Comparison of ENCODE assay signal across 1 cellular context in the genomic region with DNA sequence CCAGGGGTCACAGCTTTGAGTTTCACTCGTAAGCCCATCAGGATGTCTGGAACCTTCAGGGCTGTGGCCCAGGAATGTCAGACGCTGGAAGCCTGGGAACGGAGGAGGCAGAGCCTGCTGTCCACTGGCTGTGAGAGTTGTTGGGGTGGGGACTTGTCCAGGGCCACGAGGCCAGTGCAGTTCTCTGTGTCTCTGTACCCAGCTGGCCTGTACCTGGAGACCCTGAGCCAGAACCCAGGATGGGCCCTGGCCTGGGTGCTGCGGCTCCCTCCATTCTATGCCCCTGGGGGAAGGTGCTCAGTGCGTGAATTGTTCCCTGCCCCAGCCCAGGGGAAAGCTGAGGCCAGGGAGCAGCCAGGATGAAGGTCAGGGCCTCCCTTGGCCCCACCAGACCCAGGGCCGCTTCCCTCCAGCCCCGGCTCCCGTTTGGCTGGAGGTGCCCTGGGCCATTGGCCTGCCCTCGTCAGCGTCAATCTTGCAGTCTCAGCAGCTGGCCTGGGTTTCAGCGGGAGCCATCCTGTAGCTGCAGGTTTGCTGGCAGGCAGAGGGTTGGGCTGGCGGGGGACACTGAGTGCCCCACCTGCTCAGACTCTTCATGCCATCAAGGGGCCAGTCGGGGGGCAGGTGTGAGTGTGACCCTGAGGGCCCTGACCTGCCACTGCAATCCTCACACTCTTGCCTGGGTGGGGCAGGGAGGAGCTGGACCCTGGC.
TF ChIP-seq lines count a peak whose summit lies in the region.

No MANE protein-coding gene starts in this region.

TF ChIP-seq in HepG2, 621 proteins besides CTCF, POLR2A, EP300 and RAD21 (continued from another document and continues in another):
- TF ChIP-seq ZNF652 (CRISPR knock-in tag; IDR thresholded peaks at IDR 0.05; ENCODE audit: borderline replicate concordance, low read depth), result no peak
- no peak for TF ChIP-seq SPEN (CRISPR knock-in tag; IDR thresholded peaks at IDR 0.05; ENCODE audit: low read depth)
- no peak for TF ChIP-seq ZNF75D (CRISPR knock-in tag; IDR thresholded peaks at IDR 0.05; ENCODE audit: borderline replicate concordance)
- no peak for TF ChIP-seq RXRB (CRISPR knock-in tag; IDR thresholded peaks at IDR 0.05; ENCODE audit: borderline replicate concordance)
- no peak for TF ChIP-seq NFIB (CRISPR knock-in tag; IDR thresholded peaks at IDR 0.05; ENCODE audit: borderline replicate concordance)
- TF ChIP-seq GABPA (IDR thresholded peaks at IDR 0.05; ENCODE audit: low read depth, low read length), result no peak
- TF ChIP-seq GABPA (CRISPR knock-in tag; IDR thresholded peaks at IDR 0.05; ENCODE audit: low read depth), result no peak
- no peak for TF ChIP-seq SIN3A (IDR thresholded peaks at IDR 0.05; ENCODE audit: borderline replicate concordance, low read depth, low read length)
- 0 out of 2 replicates have a peak, but pooled peaks have one; percentile 37 for TF ChIP-seq HNRNPL (IDR thresholded peaks at IDR 0.05; ENCODE audit: low read depth, low read length)
- 0 out of 2 replicates have a peak, but pooled peaks have one; percentile 26 for TF ChIP-seq ZFX (CRISPR knock-in tag; IDR thresholded peaks at IDR 0.05; ENCODE audit: low read depth)
- TF ChIP-seq, protein P1, sequence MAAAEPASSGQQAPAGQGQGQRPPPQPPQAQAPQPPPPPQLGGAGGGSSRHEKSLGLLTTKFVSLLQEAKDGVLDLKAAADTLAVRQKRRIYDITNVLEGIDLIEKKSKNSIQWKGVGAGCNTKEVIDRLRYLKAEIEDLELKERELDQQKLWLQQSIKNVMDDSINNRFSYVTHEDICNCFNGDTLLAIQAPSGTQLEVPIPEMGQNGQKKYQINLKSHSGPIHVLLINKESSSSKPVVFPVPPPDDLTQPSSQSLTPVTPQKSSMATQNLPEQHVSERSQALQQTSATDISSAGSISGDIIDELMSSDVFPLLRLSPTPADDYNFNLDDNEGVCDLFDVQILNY (CRISPR knock-in tag; conservative IDR thresholded peaks at IDR 0.05), result no peak
- no peak for TF ChIP-seq JUND (CRISPR knock-in tag; IDR thresholded peaks at IDR 0.05)
- peak; percentile 53; the same call in 1 of the 2 replicates for TF ChIP-seq TBX2 (CRISPR knock-in tag; IDR thresholded peaks at IDR 0.05; ENCODE audit: borderline replicate concordance)
- no peak for TF ChIP-seq HOXA7 (CRISPR knock-in tag; IDR thresholded peaks at IDR 0.05)
- no peak for TF ChIP-seq TGIF2 (CRISPR knock-in tag; IDR thresholded peaks at IDR 0.05)
- TF ChIP-seq ZNF33A (CRISPR knock-in tag; IDR thresholded peaks at IDR 0.05; ENCODE audit: borderline replicate concordance), result no peak
- TF ChIP-seq, protein P2, sequence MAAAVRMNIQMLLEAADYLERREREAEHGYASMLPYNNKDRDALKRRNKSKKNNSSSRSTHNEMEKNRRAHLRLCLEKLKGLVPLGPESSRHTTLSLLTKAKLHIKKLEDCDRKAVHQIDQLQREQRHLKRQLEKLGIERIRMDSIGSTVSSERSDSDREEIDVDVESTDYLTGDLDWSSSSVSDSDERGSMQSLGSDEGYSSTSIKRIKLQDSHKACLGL (CRISPR knock-in tag; IDR thresholded peaks at IDR 0.05), result no peak
- TF ChIP-seq, protein P3, sequence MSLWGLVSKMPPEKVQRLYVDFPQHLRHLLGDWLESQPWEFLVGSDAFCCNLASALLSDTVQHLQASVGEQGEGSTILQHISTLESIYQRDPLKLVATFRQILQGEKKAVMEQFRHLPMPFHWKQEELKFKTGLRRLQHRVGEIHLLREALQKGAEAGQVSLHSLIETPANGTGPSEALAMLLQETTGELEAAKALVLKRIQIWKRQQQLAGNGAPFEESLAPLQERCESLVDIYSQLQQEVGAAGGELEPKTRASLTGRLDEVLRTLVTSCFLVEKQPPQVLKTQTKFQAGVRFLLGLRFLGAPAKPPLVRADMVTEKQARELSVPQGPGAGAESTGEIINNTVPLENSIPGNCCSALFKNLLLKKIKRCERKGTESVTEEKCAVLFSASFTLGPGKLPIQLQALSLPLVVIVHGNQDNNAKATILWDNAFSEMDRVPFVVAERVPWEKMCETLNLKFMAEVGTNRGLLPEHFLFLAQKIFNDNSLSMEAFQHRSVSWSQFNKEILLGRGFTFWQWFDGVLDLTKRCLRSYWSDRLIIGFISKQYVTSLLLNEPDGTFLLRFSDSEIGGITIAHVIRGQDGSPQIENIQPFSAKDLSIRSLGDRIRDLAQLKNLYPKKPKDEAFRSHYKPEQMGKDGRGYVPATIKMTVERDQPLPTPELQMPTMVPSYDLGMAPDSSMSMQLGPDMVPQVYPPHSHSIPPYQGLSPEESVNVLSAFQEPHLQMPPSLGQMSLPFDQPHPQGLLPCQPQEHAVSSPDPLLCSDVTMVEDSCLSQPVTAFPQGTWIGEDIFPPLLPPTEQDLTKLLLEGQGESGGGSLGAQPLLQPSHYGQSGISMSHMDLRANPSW (CRISPR knock-in tag; IDR thresholded peaks at IDR 0.05; ENCODE audit: borderline replicate concordance), result no peak
- no peak for TF ChIP-seq ZSCAN30 (CRISPR knock-in tag; IDR thresholded peaks at IDR 0.05)
- TF ChIP-seq, protein P4, sequence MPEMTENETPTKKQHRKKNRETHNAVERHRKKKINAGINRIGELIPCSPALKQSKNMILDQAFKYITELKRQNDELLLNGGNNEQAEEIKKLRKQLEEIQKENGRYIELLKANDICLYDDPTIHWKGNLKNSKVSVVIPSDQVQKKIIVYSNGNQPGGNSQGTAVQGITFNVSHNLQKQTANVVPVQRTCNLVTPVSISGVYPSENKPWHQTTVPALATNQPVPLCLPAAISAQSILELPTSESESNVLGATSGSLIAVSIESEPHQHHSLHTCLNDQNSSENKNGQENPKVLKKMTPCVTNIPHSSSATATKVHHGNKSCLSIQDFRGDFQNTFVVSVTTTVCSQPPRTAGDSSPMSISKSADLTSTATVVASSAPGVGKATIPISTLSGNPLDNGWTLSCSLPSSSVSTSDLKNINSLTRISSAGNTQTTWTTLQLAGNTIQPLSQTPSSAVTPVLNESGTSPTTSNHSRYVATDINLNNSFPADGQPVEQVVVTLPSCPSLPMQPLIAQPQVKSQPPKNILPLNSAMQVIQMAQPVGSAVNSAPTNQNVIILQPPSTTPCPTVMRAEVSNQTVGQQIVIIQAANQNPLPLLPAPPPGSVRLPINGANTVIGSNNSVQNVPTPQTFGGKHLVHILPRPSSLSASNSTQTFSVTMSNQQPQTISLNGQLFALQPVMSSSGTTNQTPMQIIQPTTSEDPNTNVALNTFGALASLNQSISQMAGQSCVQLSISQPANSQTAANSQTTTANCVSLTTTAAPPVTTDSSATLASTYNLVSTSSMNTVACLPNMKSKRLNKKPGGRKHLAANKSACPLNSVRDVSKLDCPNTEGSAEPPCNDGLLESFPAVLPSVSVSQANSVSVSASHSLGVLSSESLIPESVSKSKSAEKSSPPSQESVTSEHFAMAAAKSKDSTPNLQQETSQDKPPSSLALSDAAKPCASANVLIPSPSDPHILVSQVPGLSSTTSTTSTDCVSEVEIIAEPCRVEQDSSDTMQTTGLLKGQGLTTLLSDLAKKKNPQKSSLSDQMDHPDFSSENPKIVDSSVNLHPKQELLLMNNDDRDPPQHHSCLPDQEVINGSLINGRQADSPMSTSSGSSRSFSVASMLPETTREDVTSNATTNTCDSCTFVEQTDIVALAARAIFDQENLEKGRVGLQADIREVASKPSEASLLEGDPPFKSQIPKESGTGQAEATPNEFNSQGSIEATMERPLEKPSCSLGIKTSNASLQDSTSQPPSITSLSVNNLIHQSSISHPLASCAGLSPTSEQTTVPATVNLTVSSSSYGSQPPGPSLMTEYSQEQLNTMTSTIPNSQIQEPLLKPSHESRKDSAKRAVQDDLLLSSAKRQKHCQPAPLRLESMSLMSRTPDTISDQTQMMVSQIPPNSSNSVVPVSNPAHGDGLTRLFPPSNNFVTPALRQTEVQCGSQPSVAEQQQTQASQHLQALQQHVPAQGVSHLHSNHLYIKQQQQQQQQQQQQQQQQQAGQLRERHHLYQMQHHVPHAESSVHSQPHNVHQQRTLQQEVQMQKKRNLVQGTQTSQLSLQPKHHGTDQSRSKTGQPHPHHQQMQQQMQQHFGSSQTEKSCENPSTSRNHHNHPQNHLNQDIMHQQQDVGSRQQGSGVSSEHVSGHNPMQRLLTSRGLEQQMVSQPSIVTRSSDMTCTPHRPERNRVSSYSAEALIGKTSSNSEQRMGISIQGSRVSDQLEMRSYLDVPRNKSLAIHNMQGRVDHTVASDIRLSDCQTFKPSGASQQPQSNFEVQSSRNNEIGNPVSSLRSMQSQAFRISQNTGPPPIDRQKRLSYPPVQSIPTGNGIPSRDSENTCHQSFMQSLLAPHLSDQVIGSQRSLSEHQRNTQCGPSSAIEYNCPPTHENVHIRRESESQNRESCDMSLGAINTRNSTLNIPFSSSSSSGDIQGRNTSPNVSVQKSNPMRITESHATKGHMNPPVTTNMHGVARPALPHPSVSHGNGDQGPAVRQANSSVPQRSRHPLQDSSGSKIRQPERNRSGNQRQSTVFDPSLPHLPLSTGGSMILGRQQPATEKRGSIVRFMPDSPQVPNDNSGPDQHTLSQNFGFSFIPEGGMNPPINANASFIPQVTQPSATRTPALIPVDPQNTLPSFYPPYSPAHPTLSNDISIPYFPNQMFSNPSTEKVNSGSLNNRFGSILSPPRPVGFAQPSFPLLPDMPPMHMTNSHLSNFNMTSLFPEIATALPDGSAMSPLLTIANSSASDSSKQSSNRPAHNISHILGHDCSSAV (CRISPR knock-in tag; IDR thresholded peaks at IDR 0.05; ENCODE audit: borderline replicate concordance), result no peak
- TF ChIP-seq ZNF777 (CRISPR knock-in tag; IDR thresholded peaks at IDR 0.05), result no peak
- TF ChIP-seq, protein P5, sequence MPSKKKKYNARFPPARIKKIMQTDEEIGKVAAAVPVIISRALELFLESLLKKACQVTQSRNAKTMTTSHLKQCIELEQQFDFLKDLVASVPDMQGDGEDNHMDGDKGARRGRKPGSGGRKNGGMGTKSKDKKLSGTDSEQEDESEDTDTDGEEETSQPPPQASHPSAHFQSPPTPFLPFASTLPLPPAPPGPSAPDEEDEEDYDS (CRISPR knock-in tag; IDR thresholded peaks at IDR 0.05), result no peak
- no peak for TF ChIP-seq SIX1 (CRISPR knock-in tag; IDR thresholded peaks at IDR 0.05; ENCODE audit: borderline replicate concordance)
- no peak for TF ChIP-seq KLF15 (CRISPR knock-in tag; IDR thresholded peaks at IDR 0.05; ENCODE audit: borderline replicate concordance)
- TF ChIP-seq, protein P6, sequence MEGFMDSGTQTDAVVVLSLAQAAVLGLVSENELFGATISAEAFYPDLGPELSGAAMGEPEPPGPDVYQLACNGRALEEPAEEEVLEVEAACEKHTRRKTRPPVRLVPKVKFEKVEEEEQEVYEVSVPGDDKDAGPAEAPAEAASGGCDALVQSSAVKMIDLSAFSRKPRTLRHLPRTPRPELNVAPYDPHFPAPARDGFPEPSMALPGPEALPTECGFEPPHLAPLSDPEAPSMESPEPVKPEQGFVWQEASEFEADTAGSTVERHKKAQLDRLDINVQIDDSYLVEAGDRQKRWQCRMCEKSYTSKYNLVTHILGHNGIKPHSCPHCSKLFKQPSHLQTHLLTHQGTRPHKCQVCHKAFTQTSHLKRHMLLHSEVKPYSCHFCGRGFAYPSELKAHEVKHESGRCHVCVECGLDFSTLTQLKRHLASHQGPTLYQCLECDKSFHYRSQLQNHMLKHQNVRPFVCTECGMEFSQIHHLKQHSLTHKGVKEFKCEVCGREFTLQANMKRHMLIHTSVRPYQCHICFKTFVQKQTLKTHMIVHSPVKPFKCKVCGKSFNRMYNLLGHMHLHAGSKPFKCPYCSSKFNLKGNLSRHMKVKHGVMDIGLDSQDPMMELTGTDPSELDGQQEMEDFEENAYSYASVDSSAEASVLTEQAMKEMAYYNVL (CRISPR knock-in tag; IDR thresholded peaks at IDR 0.05; ENCODE audit: borderline replicate concordance), result no peak
- TF ChIP-seq, protein P7, sequence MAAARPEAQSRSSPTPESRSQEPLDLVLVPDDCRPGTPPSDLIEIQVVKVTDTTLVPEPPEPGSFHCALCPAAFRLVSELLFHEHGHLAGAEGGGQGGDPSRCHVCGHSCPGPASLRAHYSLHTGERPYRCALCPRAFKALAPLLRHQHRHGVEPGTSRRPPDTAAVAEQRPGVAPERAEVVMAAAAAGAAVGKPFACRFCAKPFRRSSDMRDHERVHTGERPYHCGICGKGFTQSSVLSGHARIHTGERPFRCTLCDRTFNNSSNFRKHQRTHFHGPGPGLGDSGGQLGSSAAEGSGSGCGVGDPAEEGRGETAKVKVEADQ (CRISPR knock-in tag; IDR thresholded peaks at IDR 0.05; ENCODE audit: borderline replicate concordance), result no peak
- TF ChIP-seq ZFP1 (CRISPR knock-in tag; IDR thresholded peaks at IDR 0.05), result no peak
- TF ChIP-seq ZIK1 (CRISPR knock-in tag; IDR thresholded peaks at IDR 0.05; ENCODE audit: borderline replicate concordance, low read depth), result no peak
- TF ChIP-seq SMAD9 (CRISPR knock-in tag; IDR thresholded peaks at IDR 0.05), result no peak
- TF ChIP-seq SMYD3 (CRISPR knock-in tag; IDR thresholded peaks at IDR 0.05), result no peak
- no peak for TF ChIP-seq SNRNP70 (IDR thresholded peaks at IDR 0.05; ENCODE audit: low read depth, low read length)
- TF ChIP-seq, protein P8, sequence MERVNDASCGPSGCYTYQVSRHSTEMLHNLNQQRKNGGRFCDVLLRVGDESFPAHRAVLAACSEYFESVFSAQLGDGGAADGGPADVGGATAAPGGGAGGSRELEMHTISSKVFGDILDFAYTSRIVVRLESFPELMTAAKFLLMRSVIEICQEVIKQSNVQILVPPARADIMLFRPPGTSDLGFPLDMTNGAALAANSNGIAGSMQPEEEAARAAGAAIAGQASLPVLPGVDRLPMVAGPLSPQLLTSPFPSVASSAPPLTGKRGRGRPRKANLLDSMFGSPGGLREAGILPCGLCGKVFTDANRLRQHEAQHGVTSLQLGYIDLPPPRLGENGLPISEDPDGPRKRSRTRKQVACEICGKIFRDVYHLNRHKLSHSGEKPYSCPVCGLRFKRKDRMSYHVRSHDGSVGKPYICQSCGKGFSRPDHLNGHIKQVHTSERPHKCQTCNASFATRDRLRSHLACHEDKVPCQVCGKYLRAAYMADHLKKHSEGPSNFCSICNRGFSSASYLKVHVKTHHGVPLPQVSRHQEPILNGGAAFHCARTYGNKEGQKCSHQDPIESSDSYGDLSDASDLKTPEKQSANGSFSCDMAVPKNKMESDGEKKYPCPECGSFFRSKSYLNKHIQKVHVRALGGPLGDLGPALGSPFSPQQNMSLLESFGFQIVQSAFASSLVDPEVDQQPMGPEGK (CRISPR knock-in tag; IDR thresholded peaks at IDR 0.05), result peak; percentile 59; the same call in 1 of the 2 replicates
- TF ChIP-seq, protein P9, sequence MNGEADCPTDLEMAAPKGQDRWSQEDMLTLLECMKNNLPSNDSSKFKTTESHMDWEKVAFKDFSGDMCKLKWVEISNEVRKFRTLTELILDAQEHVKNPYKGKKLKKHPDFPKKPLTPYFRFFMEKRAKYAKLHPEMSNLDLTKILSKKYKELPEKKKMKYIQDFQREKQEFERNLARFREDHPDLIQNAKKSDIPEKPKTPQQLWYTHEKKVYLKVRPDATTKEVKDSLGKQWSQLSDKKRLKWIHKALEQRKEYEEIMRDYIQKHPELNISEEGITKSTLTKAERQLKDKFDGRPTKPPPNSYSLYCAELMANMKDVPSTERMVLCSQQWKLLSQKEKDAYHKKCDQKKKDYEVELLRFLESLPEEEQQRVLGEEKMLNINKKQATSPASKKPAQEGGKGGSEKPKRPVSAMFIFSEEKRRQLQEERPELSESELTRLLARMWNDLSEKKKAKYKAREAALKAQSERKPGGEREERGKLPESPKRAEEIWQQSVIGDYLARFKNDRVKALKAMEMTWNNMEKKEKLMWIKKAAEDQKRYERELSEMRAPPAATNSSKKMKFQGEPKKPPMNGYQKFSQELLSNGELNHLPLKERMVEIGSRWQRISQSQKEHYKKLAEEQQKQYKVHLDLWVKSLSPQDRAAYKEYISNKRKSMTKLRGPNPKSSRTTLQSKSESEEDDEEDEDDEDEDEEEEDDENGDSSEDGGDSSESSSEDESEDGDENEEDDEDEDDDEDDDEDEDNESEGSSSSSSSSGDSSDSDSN (CRISPR knock-in tag; IDR thresholded peaks at IDR 0.05), result peak; percentile 73; the same call in 1 of the 2 replicates
- no peak for TF ChIP-seq PCBP2 (optimal IDR thresholded peaks at IDR 0.05; ENCODE audit: low read depth, low read length, poor library complexity, severe bottlenecking)
- TF ChIP-seq ZNF138 (CRISPR knock-in tag; IDR thresholded peaks at IDR 0.05; ENCODE audit: low read depth), result no peak
